Comparison of ENCODE assay signal across 8 cellular contexts in the genomic region with DNA sequence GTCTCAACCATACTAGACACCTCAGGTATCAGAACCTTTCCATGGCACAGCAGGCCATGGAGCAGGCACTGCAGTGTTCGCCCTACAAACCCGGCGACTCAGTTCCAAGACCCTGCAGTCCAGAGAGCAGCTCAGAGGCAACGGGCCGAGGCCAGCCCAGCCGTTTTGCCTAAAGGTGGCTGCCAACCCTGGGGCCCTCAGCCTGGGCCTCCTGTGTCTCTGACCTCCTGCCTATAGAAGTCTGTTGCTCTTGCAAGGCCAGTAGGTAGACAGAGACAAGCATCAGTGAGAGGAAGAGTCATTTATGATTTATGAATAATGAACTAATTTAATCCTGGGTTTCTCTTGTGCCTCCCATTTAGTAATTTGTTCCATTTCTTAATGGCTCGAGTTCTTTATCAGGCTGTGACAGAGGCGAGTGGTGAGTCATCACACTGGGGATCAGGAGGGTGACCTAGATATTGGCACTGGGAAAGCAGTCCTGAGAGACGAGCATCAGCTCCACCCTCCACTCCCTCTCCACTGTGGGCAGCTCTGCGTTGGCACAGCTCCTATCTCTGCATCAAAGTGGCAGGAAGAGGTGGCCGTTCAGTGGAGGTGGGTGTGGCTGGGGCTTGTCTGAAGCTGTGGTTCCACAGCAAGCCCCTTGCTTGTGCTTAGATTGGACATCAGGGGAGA.
DNase-seq lines count a peak whose midpoint lies in the region; ATAC-seq and TF ChIP-seq lines count a peak whose summit lies in the region.

No MANE protein-coding gene starts in this region.

- in situ Hi-C loops in ACHN (cut with HindIII; ENCODE audit: low pct_ligation_motif_present, low pct_unique_long_range_greater_than_20kb, low sequenced_read_pairs) = no loop called here

- CTCF ChIA-PET in HEK293T (lab: Yijun Ruan, JAX) = no interaction called here

- H3K4me1 Mint-ChIP-seq in chondrocyte (ENCODE audit: low read depth) = peaks cover 44% of the 10 kb centered on the region

- no peaks in the 10 kb centered on the region for H3K27me3 Mint-ChIP-seq in chondrocyte (ENCODE audit: low read depth)

- TF ChIP-seq CTCF in chondrocyte (IDR thresholded peaks at IDR 0.05) = no peak

- POLR2A ChIA-PET in HEK293T (lab: Yijun Ruan, JAX) = no interaction called here

- no peaks in the 10 kb centered on the region for H3K9me3 Mint-ChIP-seq in chondrocyte (ENCODE audit: low read depth)

- peak overlapping the region; percentile 80 for H3K27ac Mint-ChIP-seq in chondrocyte (ENCODE audit: unreplicated experiment)

- H3K4me3 Mint-ChIP-seq in chondrocyte (ENCODE audit: unreplicated experiment) = no peak overlapping the region

- ATAC-seq in SK-N-SH treated with all-trans-retinoic acid at 6 μM for 48 hours (peak; percentile 33), GM18870 (IDR thresholded peaks at IDR 0.05; ENCODE audit: unreplicated experiment) (no peak), GM21515 (IDR thresholded peaks at IDR 0.05; ENCODE audit: unreplicated experiment) (no peak)

- DNase-seq in DMS153 (lab: John Stamatoyannopoulos, UW) (peak; percentile 27), chondrocyte (ENCODE audit: low spot score) (no peak), myocyte (ENCODE audit: low read depth) (peak; percentile 65), ACHN (no peak), HEK293T (ENCODE audit: extremely low spot score) (no peak)

- no peaks in the 10 kb centered on the region for H3K36me3 Mint-ChIP-seq in chondrocyte (ENCODE audit: low read depth)

TF ChIP-seq in SK-N-SH treated with all-trans-retinoic acid at 6 μM for 48 hours, 23 proteins besides CTCF, POLR2A, EP300 and RAD21:
- TF ChIP-seq, protein P1, sequence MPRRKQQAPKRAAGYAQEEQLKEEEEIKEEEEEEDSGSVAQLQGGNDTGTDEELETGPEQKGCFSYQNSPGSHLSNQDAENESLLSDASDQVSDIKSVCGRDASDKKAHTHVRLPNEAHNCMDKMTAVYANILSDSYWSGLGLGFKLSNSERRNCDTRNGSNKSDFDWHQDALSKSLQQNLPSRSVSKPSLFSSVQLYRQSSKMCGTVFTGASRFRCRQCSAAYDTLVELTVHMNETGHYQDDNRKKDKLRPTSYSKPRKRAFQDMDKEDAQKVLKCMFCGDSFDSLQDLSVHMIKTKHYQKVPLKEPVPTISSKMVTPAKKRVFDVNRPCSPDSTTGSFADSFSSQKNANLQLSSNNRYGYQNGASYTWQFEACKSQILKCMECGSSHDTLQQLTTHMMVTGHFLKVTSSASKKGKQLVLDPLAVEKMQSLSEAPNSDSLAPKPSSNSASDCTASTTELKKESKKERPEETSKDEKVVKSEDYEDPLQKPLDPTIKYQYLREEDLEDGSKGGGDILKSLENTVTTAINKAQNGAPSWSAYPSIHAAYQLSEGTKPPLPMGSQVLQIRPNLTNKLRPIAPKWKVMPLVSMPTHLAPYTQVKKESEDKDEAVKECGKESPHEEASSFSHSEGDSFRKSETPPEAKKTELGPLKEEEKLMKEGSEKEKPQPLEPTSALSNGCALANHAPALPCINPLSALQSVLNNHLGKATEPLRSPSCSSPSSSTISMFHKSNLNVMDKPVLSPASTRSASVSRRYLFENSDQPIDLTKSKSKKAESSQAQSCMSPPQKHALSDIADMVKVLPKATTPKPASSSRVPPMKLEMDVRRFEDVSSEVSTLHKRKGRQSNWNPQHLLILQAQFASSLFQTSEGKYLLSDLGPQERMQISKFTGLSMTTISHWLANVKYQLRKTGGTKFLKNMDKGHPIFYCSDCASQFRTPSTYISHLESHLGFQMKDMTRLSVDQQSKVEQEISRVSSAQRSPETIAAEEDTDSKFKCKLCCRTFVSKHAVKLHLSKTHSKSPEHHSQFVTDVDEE (CRISPR knock-in tag; IDR thresholded peaks at IDR 0.05) = peak; percentile 75; the same call in 1 of the 2 replicates
- TF ChIP-seq OSR1 (CRISPR knock-in tag; IDR thresholded peaks at IDR 0.05) = no peak
- peak; percentile 72 for TF ChIP-seq ISL1 (CRISPR knock-in tag; IDR thresholded peaks at IDR 0.05)
- no peak for TF ChIP-seq ZNF70 (CRISPR knock-in tag; IDR thresholded peaks at IDR 0.05)

TF ChIP-seq in HEK293T, 16 proteins besides CTCF, POLR2A, EP300 and RAD21:
- TF ChIP-seq NFRKB (IDR thresholded peaks at IDR 0.05) (no peak), SUZ12 (IDR thresholded peaks at IDR 0.05) (no peak), FOXK2 (IDR thresholded peaks at IDR 0.05) (no peak), PKNOX1 (IDR thresholded peaks at IDR 0.05) (no peak), ARNT (IDR thresholded peaks at IDR 0.05) (no peak), FOXM1 (IDR thresholded peaks at IDR 0.05; ENCODE audit: borderline replicate concordance) (no peak), BHLHE40 (IDR thresholded peaks at IDR 0.05; ENCODE audit: borderline replicate concordance) (no peak), FOXA1 (IDR thresholded peaks at IDR 0.05) (no peak), ELF4 (IDR thresholded peaks at IDR 0.05) (no peak), TARDBP (IDR thresholded peaks at IDR 0.05) (no peak)

Comparison
In these comparisons a context has a peak if more than half of its experiments do, and no peak if none do; other contexts are left out.
1. DNase-seq: peak in DMS153 (single experiment) and myocyte (single experiment); none in chondrocyte (single experiment), ACHN (single experiment) and HEK293T (single experiment).